In genomic region chr7:88480266-88480665, GRCh38 we compare ENCODE assay signal across 17 cellular contexts.
A peak's percentile ranks its signal among the peaks of the same experiment; 100 is the strongest.
DNase-seq lines count a peak whose midpoint lies in the region; ATAC-seq, FAIRE-seq and TF ChIP-seq lines count a peak whose summit lies in the region.
"Had no signal": no experiment of that assay in that cellular context is flagged by ENCODE, and none has a peak within 500 bp of the region (broad histone marks: within the 10 kb centered on the region; RNA-seq: fewer than 3 reads in every experiment).

No MANE protein-coding gene starts in this region.

- H3K9me3 ChIP-seq in H1 (ENCODE audit: insufficient read depth in 2 of 2, low read depth in 1 of 2, low read length in 1 of 2) (no peaks in the 10 kb centered on the region), neuronal stem cell (replicated peaks in 1 of 2; ENCODE audit: control insufficient read depth in 2 of 2, insufficient read depth in 1 of 2, low read depth in 1 of 2, low read length in 2 of 2) (no peaks in the 10 kb centered on the region)
- no peaks in the 10 kb centered on the region for H3K9me3 ChIP-seq in naive thymus-derived CD4-positive, alpha-beta T cell (ENCODE audit: control insufficient read depth in 2 of 3, low read length in 3 of 3)
- H3K9me3 ChIP-seq: BLaER1 treated with 17β-estradiol and CSF1 and Interleukin-3, amounts not matched to agents 10 nM and 100 nM had no signal

- H2BK5ac ChIP-seq in H1 (ENCODE audit: low read depth, low read length) (no peak overlapping the region), neuronal stem cell (ENCODE audit: low read length) (no peak overlapping the region)

- ATAC-seq in HG02885 (IDR thresholded peaks at IDR 0.05; ENCODE audit: poor library complexity, unreplicated experiment) (no peak), HG03442 (IDR thresholded peaks at IDR 0.05; ENCODE audit: unreplicated experiment) (no peak)
- ATAC-seq in naive thymus-derived CD4-positive, alpha-beta T cell, result no peak
- ATAC-seq: CD8-positive, alpha-beta T cell had no signal

- 0 out of 2 replicates have a peak overlapping the region, but pooled peaks have one; percentile 58 for H2AFZ ChIP-seq in H1 (ENCODE audit: low read length)
- H2AFZ ChIP-seq in neuronal stem cell (ENCODE audit: low read length), result peak overlapping the region; percentile 65
- H2AFZ ChIP-seq: GM23248 had no signal

- no peak for TF ChIP-seq EP300 in H1 (IDR thresholded peaks at IDR 0.05; ENCODE audit: borderline replicate concordance in 1 of 2, low read depth in 2 of 2, low read length in 2 of 2)

- no peaks in the 10 kb centered on the region for H3K36me3 Mint-ChIP-seq in naive thymus-derived CD4-positive, alpha-beta T cell
- H3K36me3 Mint-ChIP-seq: CD8-positive, alpha-beta T cell had no signal

- FAIRE-seq in H1 (lab: Jason Lieb, UNC), result no peak
- FAIRE-seq: GM12892, GM18507, H54 had no signal

- H3K23ac ChIP-seq in H1 (ENCODE audit: insufficient read length), result no peak overlapping the region
- no peak overlapping the region for H3K23ac ChIP-seq in neuronal stem cell (ENCODE audit: low read depth, low read length, poor library complexity)

- WGBS in H1 (ENCODE audit: extremely low coverage in 1 of 2, insufficient coverage in 1 of 2, insufficient read length in 1 of 2, insufficient replicate concordance in 2 of 2, low coverage in 1 of 2, low lambda C conversion rate in 2 of 2, missing lambda C conversion rate in 1 of 2), 2 experiments, result 47% methylated on average over 4 of the region's 4 CpGs; no CpG with 5 or more reads in 1 of the 2 experiments
- WGBS in neuronal stem cell (ENCODE audit: extremely low coverage in 2 of 2, insufficient read length in 2 of 2, insufficient replicate concordance in 1 of 2), 2 donors, result no CpG with 5 or more reads among the region's 4 CpGs

- CTCF ChIA-PET in H1 (lab: Charles Lee; ENCODE audit: partially characterized antibody), result interaction anchor here (1.0 kb wide), 1 partner anchor 10 kb away, joined by 3 read pairs; no protein-coding TSS in a partner anchor
- CTCF ChIA-PET in naive thymus-derived CD4-positive, alpha-beta T cell (lab: Charles Lee), result no interaction called here

- H3K4me2 ChIP-seq in H1 (ENCODE audit: insufficient read depth in 1 of 2, low read depth in 2 of 2, low read length in 2 of 2) (no peak overlapping the region), neuronal stem cell (ENCODE audit: insufficient read depth, low read length, poor library complexity, severe bottlenecking) (no peak overlapping the region)
- H3K4me2 ChIP-seq: BLaER1 treated with 17β-estradiol and CSF1 and Interleukin-3, amounts not matched to agents 10 nM and 100 nM had no signal

- TF ChIP-seq CTCF in H1 (IDR thresholded peaks at IDR 0.05; ENCODE audit: control extremely low read depth in 1 of 3, insufficient read depth in 1 of 3, low read depth in 1 of 3, low read length in 3 of 3), result no peak

- no peak overlapping the region for H3K27ac ChIP-seq in H1 (ENCODE audit: low read depth, low read length)
- no peak overlapping the region for H3K27ac ChIP-seq in neuronal stem cell (replicated peaks; ENCODE audit: low read length)
- no peak overlapping the region for H3K27ac ChIP-seq in naive thymus-derived CD4-positive, alpha-beta T cell (ENCODE audit: low read depth, low read length)
- H3K27ac ChIP-seq: BLaER1 treated with 17β-estradiol and CSF1 and Interleukin-3, amounts not matched to agents 10 nM and 100 nM; GM23248; HL-60 had no signal

- H3K4me1 ChIP-seq in H1 (replicated peaks in 1 of 4; ENCODE audit: control insufficient read depth in 3 of 4, insufficient read depth in 4 of 4, low read length in 3 of 4) (no peaks in the 10 kb centered on the region), neuronal stem cell (ENCODE audit: control insufficient read depth in 2 of 2, insufficient read depth in 1 of 2, low read depth in 1 of 2, low read length in 2 of 2) (no peaks in the 10 kb centered on the region)
- no peaks in the 10 kb centered on the region for H3K4me1 ChIP-seq in naive thymus-derived CD4-positive, alpha-beta T cell (ENCODE audit: control insufficient read depth in 2 of 2, insufficient read depth in 2 of 2, low read length in 2 of 2)
- H3K4me1 ChIP-seq: BLaER1 treated with 17β-estradiol and CSF1 and Interleukin-3, amounts not matched to agents 10 nM and 100 nM had no signal

- peak; percentile 79 for DNase-seq in DMS 273 treated with DMSO at 0.1 percent for 48 hours (lab: John Stamatoyannopoulos, UW)
- peak; percentile 5 for DNase-seq in astrocyte of the hippocampus (ENCODE audit: low read depth, low spot score)
- DNase-seq in H1 (ENCODE audit: low read depth in 1 of 2, low spot score in 2 of 2), result no peak
- DNase-seq in neuronal stem cell (ENCODE audit: low spot score), result no peak
- no peak for DNase-seq in naive thymus-derived CD4-positive, alpha-beta T cell
- DNase-seq: CD8-positive, alpha-beta T cell; GDM1; GM23248; HCEC 1CT had no signal

- H3K27ac Mint-ChIP-seq in naive thymus-derived CD4-positive, alpha-beta T cell, result no peak overlapping the region
- H3K27ac Mint-ChIP-seq: B cell; CD8-positive, alpha-beta T cell had no signal

- H4K20me1 ChIP-seq in H1 (replicated peaks in 1 of 2; ENCODE audit: control insufficient read depth in 1 of 2, insufficient read depth in 2 of 2, low read length in 2 of 2), result no peaks in the 10 kb centered on the region
- H4K20me1 ChIP-seq: BLaER1 treated with 17β-estradiol and CSF1 and Interleukin-3, amounts not matched to agents 10 nM and 100 nM had no signal

- no peak overlapping the region for H2BK20ac ChIP-seq in H1 (ENCODE audit: low read length)

- intact Hi-C loops in naive thymus-derived CD4-positive, alpha-beta T cell (cut with micrococcal nuclease), result no loop called here

- H3K4me3 Mint-ChIP-seq in naive thymus-derived CD4-positive, alpha-beta T cell, result no peak overlapping the region
- H3K4me3 Mint-ChIP-seq: B cell; CD8-positive, alpha-beta T cell had no signal

- no peaks in the 10 kb centered on the region for H3K23me2 ChIP-seq in H1 (ENCODE audit: low read depth, low read length)

- H3K27me3 ChIP-seq in H1 (replicated peaks in 1 of 4; ENCODE audit: control insufficient read depth in 3 of 4, extremely low read depth in 1 of 4, insufficient read depth in 3 of 4, low read length in 3 of 4), result peaks cover 0 to 1% (median 0%) of the 10 kb centered on the region in 4 experiments; a peak in 1 of 7 replicates
- H3K27me3 ChIP-seq in neuronal stem cell (ENCODE audit: control insufficient read depth in 3 of 3, insufficient read depth in 3 of 3, low read depth in 1 of 3, low read length in 3 of 3), result no peaks in the 10 kb centered on the region
- no peaks in the 10 kb centered on the region for H3K27me3 ChIP-seq in naive thymus-derived CD4-positive, alpha-beta T cell (ENCODE audit: control insufficient read depth in 2 of 2, insufficient read depth in 2 of 2, low read length in 2 of 2)
- H3K27me3 ChIP-seq: BLaER1 treated with 17β-estradiol and CSF1 and Interleukin-3, amounts not matched to agents 10 nM and 100 nM had no signal

- no peak overlapping the region for H4K91ac ChIP-seq in H1 (replicated peaks; ENCODE audit: insufficient read length, low read length)
- no peak overlapping the region for H4K91ac ChIP-seq in neuronal stem cell (ENCODE audit: low read depth, low read length, poor library complexity)

- H3K27me3 Mint-ChIP-seq in naive thymus-derived CD4-positive, alpha-beta T cell, result peaks cover 0 to 5% (median 0%) of the 10 kb centered on the region in 5 donors
- H3K27me3 Mint-ChIP-seq: B cell had no signal

- TF ChIP-seq RAD21 in H1 (IDR thresholded peaks at IDR 0.05 in 1 of 2, conservative IDR thresholded peaks at IDR 0.05 in 1 of 2; ENCODE audit: low read depth in 2 of 2, low read length in 2 of 2), result no peak

- H2AK5ac ChIP-seq in H1 (ENCODE audit: low read depth, low read length) (no peak overlapping the region), neuronal stem cell (ENCODE audit: low read depth, low read length) (no peak overlapping the region)

- POLR2A ChIA-PET in H1 (lab: Charles Lee; ENCODE audit: partially characterized antibody), result interaction anchor here (0.8 kb wide), 1 partner anchor 10 kb away, joined by 3 read pairs; no protein-coding TSS in a partner anchor
- POLR2A ChIA-PET in naive thymus-derived CD4-positive, alpha-beta T cell (lab: Charles Lee), result no interaction called here

- H3K9me3 Mint-ChIP-seq in naive thymus-derived CD4-positive, alpha-beta T cell, result no peaks in the 10 kb centered on the region
- H3K9me3 Mint-ChIP-seq: CD8-positive, alpha-beta T cell had no signal

- H3K79me1 ChIP-seq in H1 (ENCODE audit: low read depth, low read length) (no peaks in the 10 kb centered on the region), neuronal stem cell (ENCODE audit: low read depth, low read length) (no peaks in the 10 kb centered on the region)

- no peak overlapping the region for H3K14ac ChIP-seq in H1 (ENCODE audit: insufficient read length)
- no peak overlapping the region for H3K14ac ChIP-seq in neuronal stem cell (ENCODE audit: low read length)

- H3K79me2 ChIP-seq in H1 (ENCODE audit: control insufficient read depth in 1 of 2, insufficient read depth in 2 of 2, low read length in 2 of 2), result no peaks in the 10 kb centered on the region

- H3K56ac ChIP-seq in H1 (replicated peaks; ENCODE audit: insufficient read length, low read depth, low read length), result no peak overlapping the region

- H2BK12ac ChIP-seq in H1 (ENCODE audit: low read depth, low read length), result no peak overlapping the region
- no peak overlapping the region for H2BK12ac ChIP-seq in neuronal stem cell (ENCODE audit: low read length)

- H3K4me3 ChIP-seq in H1 (ENCODE audit: extremely low read depth in 1 of 4, insufficient read depth in 2 of 4, low read depth in 3 of 4, low read length in 4 of 4) (no peak overlapping the region), neuronal stem cell (ENCODE audit: low read length in 2 of 2) (no peak overlapping the region)
- H3K4me3 ChIP-seq in naive thymus-derived CD4-positive, alpha-beta T cell (ENCODE audit: low read length), result no peak overlapping the region
- H3K4me3 ChIP-seq: BLaER1 treated with 17β-estradiol and CSF1 and Interleukin-3, amounts not matched to agents 10 nM and 100 nM; GM23248 had no signal

- H2BK15ac ChIP-seq in H1 (ENCODE audit: low read length), result no peak overlapping the region
- no peak overlapping the region for H2BK15ac ChIP-seq in neuronal stem cell (ENCODE audit: low read length)

- no peak overlapping the region; the same call in 1 of the 2 replicates for H4K8ac ChIP-seq in H1 (ENCODE audit: extremely low read depth, insufficient read depth, low read length)
- H4K8ac ChIP-seq in neuronal stem cell (ENCODE audit: low read depth, low read length), result no peak overlapping the region

- H2BK120ac ChIP-seq in H1 (replicated peaks; ENCODE audit: low read depth, low read length) (no peak overlapping the region), neuronal stem cell (ENCODE audit: low read depth, low read length) (no peak overlapping the region)

- no peaks in the 10 kb centered on the region for H3K36me3 ChIP-seq in H1 (ENCODE audit: control insufficient read depth in 2 of 4, insufficient read depth in 4 of 4, low read length in 3 of 4)
- H3K36me3 ChIP-seq in neuronal stem cell (replicated peaks in 1 of 2; ENCODE audit: control insufficient read depth in 2 of 2, insufficient read depth in 2 of 2, low read length in 2 of 2), result no peaks in the 10 kb centered on the region
- H3K36me3 ChIP-seq in naive thymus-derived CD4-positive, alpha-beta T cell (ENCODE audit: control insufficient read depth in 2 of 3, insufficient read depth in 3 of 3, low read length in 3 of 3), result no peaks in the 10 kb centered on the region
- H3K36me3 ChIP-seq: BLaER1 treated with 17β-estradiol and CSF1 and Interleukin-3, amounts not matched to agents 10 nM and 100 nM had no signal

- TF ChIP-seq POLR2A in H1 (IDR thresholded peaks at IDR 0.05; ENCODE audit: control extremely low read depth in 1 of 2, low read depth in 2 of 2, low read length in 2 of 2), result no peak

- H3K4ac ChIP-seq in H1 (replicated peaks; ENCODE audit: insufficient read length, low read depth, low read length) (no peak overlapping the region), neuronal stem cell (ENCODE audit: low read length) (no peak overlapping the region)

- H3K9ac ChIP-seq in H1 (replicated peaks in 1 of 4; ENCODE audit: extremely low read depth in 1 of 4, low read depth in 3 of 4, low read length in 3 of 4) (no peak overlapping the region), neuronal stem cell (ENCODE audit: low read depth, low read length, poor library complexity) (no peak overlapping the region)
- H3K9ac ChIP-seq: BLaER1 treated with 17β-estradiol and CSF1 and Interleukin-3, amounts not matched to agents 10 nM and 100 nM; GM23248 had no signal

- no peaks in the 10 kb centered on the region for H3K4me1 Mint-ChIP-seq in naive thymus-derived CD4-positive, alpha-beta T cell
- H3K4me1 Mint-ChIP-seq: B cell had no signal

- no peak overlapping the region for H3K18ac ChIP-seq in H1 (ENCODE audit: extremely low read depth, low read length)
- H3K18ac ChIP-seq in neuronal stem cell (ENCODE audit: low read length), result no peak overlapping the region

- no peak overlapping the region for H4K5ac ChIP-seq in H1 (ENCODE audit: insufficient read length, low read depth, low read length)

Comparison
In these comparisons a context has a peak if more than half of its experiments do, and no peak if none do; other contexts are left out.
1. DNase-seq: peak in DMS 273 treated with DMSO at 0.1 percent for 48 hours (single experiment) and astrocyte of the hippocampus (single experiment); none in H1 (0 of 2), neuronal stem cell (single experiment) and naive thymus-derived CD4-positive, alpha-beta T cell (0 of 9).